In the genomic region with DNA sequence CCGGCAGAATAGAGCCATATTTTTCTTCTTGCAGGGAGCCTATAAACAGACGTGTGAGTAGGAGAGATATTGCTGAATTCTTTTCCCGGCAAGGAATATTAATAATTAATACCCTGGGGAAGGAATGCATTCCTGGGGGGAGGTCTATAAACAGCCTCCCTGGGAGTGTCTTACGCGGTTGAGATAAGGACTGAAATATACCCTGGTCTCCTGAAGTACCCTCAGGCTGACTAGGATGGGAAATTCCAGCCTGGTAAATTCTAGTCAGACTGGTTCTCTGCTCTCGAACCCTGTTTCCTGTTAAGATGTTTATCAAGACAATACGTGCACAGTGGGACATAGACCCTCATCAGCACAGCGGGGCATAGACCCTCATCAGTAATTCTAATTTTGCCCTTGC, we compare ENCODE assay signal across 16 cellular contexts. TPM values are rescaled to one million over a fixed set of nuclear protein-coding genes. Genes with fewer than 3 reads are reported as not detected.
"Had no signal": no experiment of that assay in that cellular context is flagged by ENCODE, and none has a peak within 500 bp of the region (broad histone marks: within the 10 kb centered on the region; RNA-seq: fewer than 3 reads in every experiment).

No MANE protein-coding gene starts in this region.

RNA-seq across cellular contexts. Expression of a gene that starts 15.2 kb away (rescaled TPM):
- total RNA-seq: activated CD4-positive, alpha-beta memory T cell treated with anti-CD3 and anti-CD28 coated beads, Interleukin-2, amount 10 ng/mL, durations not matched to agents 7 days and 5 days; activated CD4-positive, alpha-beta T cell treated with anti-CD3 and anti-CD28 coated beads for 36 hours; activated CD4-positive, alpha-beta T cell treated with anti-CD3 and anti-CD28 coated beads, Interleukin-2, amount 10 ng/mL, durations not matched to agents 7 days and 5 days; activated CD8-positive, alpha-beta memory T cell treated with anti-CD3 and anti-CD28 coated beads, Interleukin-2, amount 10 ng/mL, durations not matched to agents 7 days and 5 days; activated CD8-positive, alpha-beta T cell treated with anti-CD3 and anti-CD28 coated beads, Interleukin-2, amount 10 ng/mL, durations not matched to agents 7 days and 5 days; activated naive CD8-positive, alpha-beta T cell treated with anti-CD3 and anti-CD28 coated beads, Interleukin-2, amount 10 ng/mL, durations not matched to agents 7 days and 5 days; activated T-helper 2 cell treated with anti-CD3 and anti-CD28 coated beads, Interferon-gamma antibody, Interleukin-2, Interleukin-4, amounts not matched to agents 10 μg/mL and 5 μg/mL and 100 μg/mL, durations not matched to agents 14 hours and 24 hours and 36 hours; ascending aorta; bronchial epithelial cell; cardiac muscle cell; chondrocyte; T-helper 1 cell treated with Interleukin-12 subunit alpha and Interleukin-12 subunit beta and Interleukin-4 antibody, amounts not matched to agents 30 ng/mL and 1 ng/mL, for 36 hours; T-helper 17 cell; T-helper 2 cell treated with Interferon-gamma antibody and Interleukin-4, amounts not matched to agents 100 ng/mL and 5 ng/mL, for 36 hours; WTC11 had no signal
- polyA plus RNA-seq: adipose tissue, cardiac muscle cell had no signal

RNA-seq across cellular contexts. Expression of a gene that starts 18.2 kb away (rescaled TPM):
- total RNA-seq: activated CD4-positive, alpha-beta T cell treated with anti-CD3 and anti-CD28 coated beads for 36 hours had no signal
